ENCODE assay signal across 2 cellular contexts in the genomic region with DNA sequence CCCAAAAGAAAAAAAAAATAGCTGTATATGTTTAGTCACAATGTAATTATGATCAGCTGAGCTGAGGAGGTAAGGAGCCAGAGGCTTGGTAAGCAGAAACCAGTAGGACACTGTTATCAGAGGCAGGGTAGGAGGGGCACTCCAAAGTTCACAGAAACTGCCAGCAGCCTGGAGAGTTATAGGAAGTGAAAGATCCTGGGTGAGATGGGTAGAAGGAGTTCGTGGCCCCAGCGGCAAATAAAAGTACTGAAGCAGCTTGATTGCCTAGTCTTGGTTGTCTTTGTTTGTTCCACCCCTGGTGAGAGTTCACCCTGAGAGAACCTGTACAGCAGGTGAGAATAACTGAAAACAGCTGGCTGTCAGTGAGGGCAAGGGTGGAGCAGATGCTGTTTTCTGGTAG.
TF ChIP-seq lines count a peak whose summit lies in the region.

No MANE protein-coding gene starts in this region.

TF ChIP-seq in A549, 52 proteins besides CTCF, POLR2A, EP300 and RAD21 (continued from another document):
- TF ChIP-seq, protein P1, sequence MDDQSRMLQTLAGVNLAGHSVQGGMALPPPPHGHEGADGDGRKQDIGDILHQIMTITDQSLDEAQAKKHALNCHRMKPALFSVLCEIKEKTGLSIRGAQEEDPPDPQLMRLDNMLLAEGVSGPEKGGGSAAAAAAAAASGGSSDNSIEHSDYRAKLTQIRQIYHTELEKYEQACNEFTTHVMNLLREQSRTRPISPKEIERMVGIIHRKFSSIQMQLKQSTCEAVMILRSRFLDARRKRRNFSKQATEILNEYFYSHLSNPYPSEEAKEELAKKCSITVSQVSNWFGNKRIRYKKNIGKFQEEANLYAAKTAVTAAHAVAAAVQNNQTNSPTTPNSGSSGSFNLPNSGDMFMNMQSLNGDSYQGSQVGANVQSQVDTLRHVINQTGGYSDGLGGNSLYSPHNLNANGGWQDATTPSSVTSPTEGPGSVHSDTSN (IDR thresholded peaks at IDR 0.05), result no peak
- TF ChIP-seq FOSB (CRISPR knock-in tag; IDR thresholded peaks at IDR 0.05), result no peak

TF ChIP-seq in SK-N-SH treated with all-trans-retinoic acid at 6 μM for 48 hours, 23 proteins besides CTCF, POLR2A, EP300 and RAD21 (continued from another document):
- TF ChIP-seq, protein P2, sequence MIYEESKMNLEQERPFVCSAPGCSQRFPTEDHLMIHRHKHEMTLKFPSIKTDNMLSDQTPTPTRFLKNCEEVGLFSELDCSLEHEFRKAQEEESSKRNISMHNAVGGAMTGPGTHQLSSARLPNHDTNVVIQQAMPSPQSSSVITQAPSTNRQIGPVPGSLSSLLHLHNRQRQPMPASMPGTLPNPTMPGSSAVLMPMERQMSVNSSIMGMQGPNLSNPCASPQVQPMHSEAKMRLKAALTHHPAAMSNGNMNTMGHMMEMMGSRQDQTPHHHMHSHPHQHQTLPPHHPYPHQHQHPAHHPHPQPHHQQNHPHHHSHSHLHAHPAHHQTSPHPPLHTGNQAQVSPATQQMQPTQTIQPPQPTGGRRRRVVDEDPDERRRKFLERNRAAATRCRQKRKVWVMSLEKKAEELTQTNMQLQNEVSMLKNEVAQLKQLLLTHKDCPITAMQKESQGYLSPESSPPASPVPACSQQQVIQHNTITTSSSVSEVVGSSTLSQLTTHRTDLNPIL (CRISPR knock-in tag; IDR thresholded peaks at IDR 0.05; ENCODE audit: low read depth), result no peak
- no peak for TF ChIP-seq GLIS3 (CRISPR knock-in tag; IDR thresholded peaks at IDR 0.05)
- no peak for TF ChIP-seq RARB (CRISPR knock-in tag; IDR thresholded peaks at IDR 0.05)
- TF ChIP-seq ZNF8 (CRISPR knock-in tag; IDR thresholded peaks at IDR 0.05), result no peak
- TF ChIP-seq CSDC2 (CRISPR knock-in tag; IDR thresholded peaks at IDR 0.05), result no peak
- TF ChIP-seq PPARA (CRISPR knock-in tag; IDR thresholded peaks at IDR 0.05; ENCODE audit: borderline replicate concordance), result no peak
- TF ChIP-seq ZNF70 (CRISPR knock-in tag; IDR thresholded peaks at IDR 0.05), result no peak
